Comparison of ENCODE assay signal across 33 cellular contexts in genomic region chr5:111183064-111183463, GRCh38. TPM values are rescaled to one million over a fixed set of nuclear protein-coding genes. Genes with fewer than 3 reads are reported as not detected.
DNase-seq lines count a peak whose midpoint lies in the region; ATAC-seq, FAIRE-seq and TF ChIP-seq lines count a peak whose summit lies in the region.
"Had no signal": no experiment of that assay in that cellular context is flagged by ENCODE, and none has a peak within 500 bp of the region (broad histone marks: within the 10 kb centered on the region; RNA-seq: fewer than 3 reads in every experiment).

No MANE protein-coding gene starts in this region.

- H3K14ac ChIP-seq in IMR-90 (replicated peaks; ENCODE audit: low read depth, low read length), result no peak overlapping the region

- TF ChIP-seq EP300 in HepG2 (IDR thresholded peaks at IDR 0.05; ENCODE audit: low read depth in 2 of 2, low read length in 2 of 2) (no peak), HepG2 (CRISPR knock-in tag; IDR thresholded peaks at IDR 0.05; ENCODE audit: borderline replicate concordance) (no peak), A549 (IDR thresholded peaks at IDR 0.05) (no peak), K562 (IDR thresholded peaks at IDR 0.05; ENCODE audit: low read length) (no peak)

- FAIRE-seq in HepG2 (lab: Jason Lieb, UNC), result no peak
- FAIRE-seq in A549 (lab: Jason Lieb, UNC), result no peak
- no peak for FAIRE-seq in K562 (lab: Jason Lieb, UNC)
- FAIRE-seq: D721Med had no signal

- no peaks in the 10 kb centered on the region for H3K4me1 ChIP-seq in HepG2 (ENCODE audit: insufficient read depth, low read length)
- no peaks in the 10 kb centered on the region for H3K4me1 ChIP-seq in right lobe of liver
- no peaks in the 10 kb centered on the region for H3K4me1 ChIP-seq in A549
- H3K4me1 ChIP-seq in IMR-90 (ENCODE audit: control insufficient read depth, insufficient read depth, low read length), result no peaks in the 10 kb centered on the region
- no peaks in the 10 kb centered on the region for H3K4me1 ChIP-seq in K562 (replicated peaks in 1 of 2; ENCODE audit: control insufficient read depth in 2 of 2, insufficient read depth in 2 of 2, low read length in 2 of 2)
- H3K4me1 ChIP-seq: BLaER1; BLaER1 treated with 17β-estradiol and CSF1 and Interleukin-3, amounts not matched to agents 10 nM and 100 nM; Caco-2 had no signal

- H3K9me1 ChIP-seq in IMR-90 (ENCODE audit: insufficient read depth, low read length) (no peaks in the 10 kb centered on the region), K562 (ENCODE audit: control insufficient read depth, insufficient read depth, low read length) (no peaks in the 10 kb centered on the region)

- H3K79me2 ChIP-seq in HepG2 (ENCODE audit: insufficient read depth, low read length) (no peaks in the 10 kb centered on the region), K562 (ENCODE audit: control insufficient read depth, insufficient read depth, low read length) (no peaks in the 10 kb centered on the region)

- in situ Hi-C loops in HepG2 (cut with HindIII; ENCODE audit: extremely low pct_ligation_motif_present, low pct_unique_long_range_greater_than_20kb) (no loop called here), IMR-90 (cut with MboI; ENCODE audit: low sequenced_read_pairs) (no loop called here), K562 (cut with MboI) (no loop called here)

- ATAC-seq in HepG2 (no peak), right lobe of liver (no peak), A549 (no peak), IMR-90 (ENCODE audit: low read depth) (no peak), K562 (no peak), HG02970 (IDR thresholded peaks at IDR 0.05; ENCODE audit: low FRiP score, unreplicated experiment) (no peak)
- ATAC-seq: CD8-positive, alpha-beta T cell had no signal

- H3K4ac ChIP-seq in IMR-90 (ENCODE audit: low read depth, low read length), result no peak overlapping the region

- no peak overlapping the region for H2AK5ac ChIP-seq in IMR-90 (ENCODE audit: low read depth, low read length)

- intact Hi-C loops in HepG2 (cut with micrococcal nuclease; ENCODE audit: unreplicated experiment), result no loop called here
- intact Hi-C loops in right lobe of liver (cut with DNase I), result no loop called here
- intact Hi-C loops in IMR-90 (cut with micrococcal nuclease), result no loop called here
- intact Hi-C loops in K562 (cut with micrococcal nuclease), result no loop called here

- TF ChIP-seq RAD21 in HepG2 (CRISPR knock-in tag; IDR thresholded peaks at IDR 0.05) (no peak), A549 (conservative IDR thresholded peaks at IDR 0.05 in 1 of 2, IDR thresholded peaks at IDR 0.05 in 1 of 2) (no peak), IMR-90 (IDR thresholded peaks at IDR 0.05; ENCODE audit: low read length) (no peak), K562 (CRISPR knock-in tag; conservative IDR thresholded peaks at IDR 0.05 in 1 of 2, IDR thresholded peaks at IDR 0.05 in 1 of 2) (no peak)

- CTCF ChIA-PET in HepG2 (lab: Yijun Ruan, JAX; ENCODE audit: low intra/inter-chr PET ratio, low total read pairs), result no interaction called here
- CTCF ChIA-PET in A549 (lab: Yijun Ruan, JAX), result no interaction called here
- CTCF ChIA-PET in IMR-90 (lab: Yijun Ruan, JAX), result no interaction called here
- CTCF ChIA-PET in K562 (lab: Yijun Ruan, JAX; ENCODE audit: low intra/inter-chr PET ratio), result no interaction called here

- BruUV-seq in HepG2 (replicated peaks; lab: Mats Ljungman, UMichigan) (no TSS peak), IMR-90 (replicated peaks; lab: Mats Ljungman, UMichigan) (no TSS peak), K562 (replicated peaks; lab: Mats Ljungman, UMichigan) (no TSS peak)

- WGBS in HepG2 (ENCODE audit: low lambda C conversion rate), result 33% methylated on average over 3 of the region's 3 CpGs
- 90% methylated on average over 2 of the region's 3 CpGs for WGBS in right lobe of liver (ENCODE audit: insufficient coverage, low coverage, low lambda C conversion rate, missing lambda C conversion rate)
- WGBS in A549 (ENCODE audit: missing lambda C conversion rate), result 57% methylated on average over 3 of the region's 3 CpGs
- no CpG with 5 or more reads among the region's 3 CpGs for WGBS in IMR-90 (ENCODE audit: extremely low coverage in 2 of 2, insufficient read length in 1 of 2), 2 experiments
- 6% methylated on average over 3 of the region's 3 CpGs for WGBS in K562 (ENCODE audit: insufficient coverage, low coverage, missing lambda C conversion rate)

- H3K9me3 ChIP-seq in HepG2 (ENCODE audit: low read length) (no peaks in the 10 kb centered on the region), right lobe of liver (no peaks in the 10 kb centered on the region), A549 (no peaks in the 10 kb centered on the region), IMR-90 (ENCODE audit: control insufficient read depth, insufficient read depth, low read length) (no peaks in the 10 kb centered on the region), K562 (replicated peaks; ENCODE audit: control insufficient read depth, insufficient read depth, low read depth, low read length) (no peaks in the 10 kb centered on the region)
- H3K9me3 ChIP-seq: BE2C; BLaER1; BLaER1 treated with 17β-estradiol and CSF1 and Interleukin-3, amounts not matched to agents 10 nM and 100 nM; Caco-2 had no signal

- no peak overlapping the region for H2BK20ac ChIP-seq in IMR-90 (ENCODE audit: low read depth, low read length)

- POLR2A ChIA-PET in HepG2 (lab: Yijun Ruan, JAX), result no interaction called here
- POLR2A ChIA-PET in A549 (lab: Yijun Ruan, JAX), result interaction anchor here (0.7 kb wide), 1 partner anchor 23 kb away, joined by 4 read pairs; no protein-coding TSS in a partner anchor
- POLR2A ChIA-PET in IMR-90 (lab: Charles Lee; ENCODE audit: unreplicated experiment), result no interaction called here
- POLR2A ChIA-PET in K562 (lab: Yijun Ruan, JAX), result interaction anchor here (0.6 kb wide), 1 partner anchor 86 kb away, joined by 3 read pairs; no protein-coding TSS in a partner anchor

- H3K27me3 ChIP-seq in HepG2 (ENCODE audit: control insufficient read depth in 1 of 2, insufficient read depth in 2 of 2, low read length in 2 of 2) (no peaks in the 10 kb centered on the region), right lobe of liver (no peaks in the 10 kb centered on the region), IMR-90 (ENCODE audit: control insufficient read depth, insufficient read depth, low read length) (no peaks in the 10 kb centered on the region), K562 (ENCODE audit: control insufficient read depth in 2 of 2, insufficient read depth in 2 of 2, low read length in 2 of 2) (no peaks in the 10 kb centered on the region)
- H3K27me3 ChIP-seq: BE2C; BLaER1; BLaER1 treated with 17β-estradiol and CSF1 and Interleukin-3, amounts not matched to agents 10 nM and 100 nM had no signal

- no peak overlapping the region for H2BK15ac ChIP-seq in IMR-90 (ENCODE audit: low read depth, low read length)

- no peak overlapping the region for H2AFZ ChIP-seq in HepG2 (ENCODE audit: low read length)
- H2AFZ ChIP-seq in IMR-90 (replicated peaks; ENCODE audit: low read length, poor library complexity), result no peak overlapping the region
- H2AFZ ChIP-seq in K562 (ENCODE audit: low read depth, low read length), result no peak overlapping the region

- H3K4me2 ChIP-seq in HepG2 (ENCODE audit: low read depth, low read length), result no peak overlapping the region
- no peak overlapping the region for H3K4me2 ChIP-seq in A549
- H3K4me2 ChIP-seq in IMR-90 (ENCODE audit: low read depth, low read length), result no peak overlapping the region
- H3K4me2 ChIP-seq in K562 (ENCODE audit: insufficient read depth, low read length), result no peak overlapping the region
- H3K4me2 ChIP-seq: BLaER1; BLaER1 treated with 17β-estradiol and CSF1 and Interleukin-3, amounts not matched to agents 10 nM and 100 nM had no signal

- no peak for TF ChIP-seq CTCF in HepG2 (CRISPR knock-in tag; IDR thresholded peaks at IDR 0.05)
- no peak for TF ChIP-seq CTCF in right lobe of liver (IDR thresholded peaks at IDR 0.05)
- TF ChIP-seq CTCF in A549 (IDR thresholded peaks at IDR 0.05), result no peak
- no peak for TF ChIP-seq CTCF in IMR-90 (conservative IDR thresholded peaks at IDR 0.05; ENCODE audit: low read depth, low read length)
- no peak for TF ChIP-seq CTCF in K562 (IDR thresholded peaks at IDR 0.05 in 2 of 3, conservative IDR thresholded peaks at IDR 0.05 in 1 of 3; ENCODE audit: insufficient read depth in 2 of 3, low read depth in 1 of 3, low read length in 3 of 3)

- H3K79me1 ChIP-seq in IMR-90 (ENCODE audit: low read depth in 1 of 2, low read length in 2 of 2), result no peaks in the 10 kb centered on the region

- H2BK5ac ChIP-seq in IMR-90 (ENCODE audit: low read depth, low read length, poor library complexity, severe bottlenecking), result no peak overlapping the region

- H3K36me3 ChIP-seq in HepG2 (replicated peaks in 1 of 2; ENCODE audit: control insufficient read depth in 1 of 2, insufficient read depth in 2 of 2, low read length in 2 of 2), result no peaks in the 10 kb centered on the region
- no peaks in the 10 kb centered on the region for H3K36me3 ChIP-seq in right lobe of liver
- H3K36me3 ChIP-seq in IMR-90 (ENCODE audit: control insufficient read depth, insufficient read depth, low read length), result no peaks in the 10 kb centered on the region
- no peaks in the 10 kb centered on the region for H3K36me3 ChIP-seq in K562 (ENCODE audit: control insufficient read depth, insufficient read depth, low read length)
- H3K36me3 ChIP-seq: BE2C; BLaER1; BLaER1 treated with 17β-estradiol and CSF1 and Interleukin-3, amounts not matched to agents 10 nM and 100 nM had no signal

- no peak overlapping the region for H3K23ac ChIP-seq in IMR-90 (ENCODE audit: low read depth, low read length)

- H4K20me1 ChIP-seq in HepG2 (ENCODE audit: insufficient read depth, low read length) (no peaks in the 10 kb centered on the region), IMR-90 (ENCODE audit: insufficient read depth, low read length) (no peaks in the 10 kb centered on the region), K562 (replicated peaks; ENCODE audit: control insufficient read depth, insufficient read depth, low read length) (no peaks in the 10 kb centered on the region)
- H4K20me1 ChIP-seq: BLaER1; BLaER1 treated with 17β-estradiol and CSF1 and Interleukin-3, amounts not matched to agents 10 nM and 100 nM had no signal

- DNase-seq in HepG2 (ENCODE audit: low spot score) (no peak), right lobe of liver (no peak), A549 (ENCODE audit: low read depth in 1 of 2, low spot score in 1 of 2) (no peak), IMR-90 (no peak), K562 (ENCODE audit: extremely low read depth in 1 of 4, low spot score in 3 of 4) (no peak)
- no peak for DNase-seq in stimulated activated naive CD4-positive, alpha-beta T cell treated with Interleukin-2 at 50 U/mL for 16 hours (lab: John Stamatoyannopoulos, UW)
- DNase-seq in stimulated activated CD4-positive, alpha-beta T cell treated with anti-CD3 and anti-CD28 coated beads, Interleukin-4, amount 100 ng/mL, for 24 hours, result no peak
- DNase-seq: 8988T; ACHN; AML-193; BE2C; C1 segment of cervical spinal cord; Caco-2; Calu3; CD4-positive, alpha-beta memory T cell; CD4-positive, alpha-beta T cell; CD4-positive, CD25-positive, alpha-beta regulatory T cell; CD8-positive, alpha-beta memory T cell; CD8-positive, alpha-beta T cell; COR-L47; DMS 273 treated with DMSO at 0.1 percent for 48 hours; DMS153; DMS53; DMS79; DMS79 treated with DMSO at 0.1 percent for 48 hours; DND-41; EL had no signal

- no peak overlapping the region for H4K8ac ChIP-seq in IMR-90 (ENCODE audit: low read depth in 2 of 2, low read length in 2 of 2)

- H3K27ac ChIP-seq in HepG2 (ENCODE audit: extremely low read length, insufficient read depth, low read length) (no peak overlapping the region), right lobe of liver (no peak overlapping the region), A549 (no peak overlapping the region), IMR-90 (ENCODE audit: insufficient read depth, low read length) (no peak overlapping the region), K562 (ENCODE audit: extremely low read depth, low read depth, low read length) (no peak overlapping the region)
- H3K27ac ChIP-seq: 22Rv1; BLaER1; BLaER1 treated with 17β-estradiol and CSF1 and Interleukin-3, amounts not matched to agents 10 nM and 100 nM; C4-2B had no signal

- H3K9ac ChIP-seq in HepG2 (ENCODE audit: insufficient read depth, low read depth, low read length) (no peak overlapping the region), IMR-90 (ENCODE audit: low read depth, low read length) (no peak overlapping the region), K562 (ENCODE audit: insufficient read depth in 1 of 2, low read depth in 2 of 2, low read length in 2 of 2) (no peak overlapping the region)
- H3K9ac ChIP-seq: BLaER1; BLaER1 treated with 17β-estradiol and CSF1 and Interleukin-3, amounts not matched to agents 10 nM and 100 nM had no signal

- H2BK120ac ChIP-seq in IMR-90 (ENCODE audit: low read depth, low read length), result no peak overlapping the region

- TF ChIP-seq POLR2A in HepG2 (IDR thresholded peaks at IDR 0.05; ENCODE audit: insufficient read depth in 1 of 2, low read depth in 2 of 2, low read length in 2 of 2) (no peak), right lobe of liver (IDR thresholded peaks at IDR 0.05) (no peak), A549 (IDR thresholded peaks at IDR 0.05; ENCODE audit: low read length) (no peak), IMR-90 (IDR thresholded peaks at IDR 0.05; ENCODE audit: low read depth, low read length) (no peak), K562 (conservative IDR thresholded peaks at IDR 0.05) (no peak)

- H4K5ac ChIP-seq in IMR-90 (ENCODE audit: low read depth, low read length), result no peak overlapping the region

- H3K56ac ChIP-seq in IMR-90 (ENCODE audit: extremely low read depth, insufficient read depth, low read length), result no peak overlapping the region

- no peak overlapping the region for H4K91ac ChIP-seq in IMR-90 (ENCODE audit: insufficient read depth, low read depth, low read length)

- no peak overlapping the region for H2AK9ac ChIP-seq in IMR-90 (replicated peaks; ENCODE audit: low read depth, low read length, poor library complexity)

- no peak overlapping the region for H3K4me3 ChIP-seq in HepG2 (replicated peaks in 1 of 3; ENCODE audit: insufficient read depth in 1 of 3, low read depth in 2 of 3, low read length in 3 of 3)
- H3K4me3 ChIP-seq in right lobe of liver, result no peak overlapping the region
- no peak overlapping the region for H3K4me3 ChIP-seq in A549
- H3K4me3 ChIP-seq in IMR-90 (ENCODE audit: insufficient read depth, low read depth, low read length), result no peak overlapping the region
- H3K4me3 ChIP-seq in K562, result no peak overlapping the region
- H3K4me3 ChIP-seq: BLaER1; BLaER1 treated with 17β-estradiol and CSF1 and Interleukin-3, amounts not matched to agents 10 nM and 100 nM had no signal

- dilution Hi-C loops in IMR-90 (cut with HindIII; ENCODE audit: low sequenced_read_pairs, unreplicated experiment), result no loop called here

- no peak overlapping the region for H3K18ac ChIP-seq in IMR-90 (ENCODE audit: low read depth, low read length)

RNA-seq across cellular contexts. Expression of gene CAMK4, which starts 41.1 kb away (rescaled TPM):
- total RNA-seq in HepG2 (2016; rRNA removed; fragmentation: Illumina TruSeq; extraction: Trizol) (not detected in 2 replicates), right lobe of liver (1 to 10 TPM in 3 of 6 experiments, under 1 TPM in 3; 0.81 to 4.3 (median 1.3) TPM), IMR-90 (2012; rRNA removed) (4.8 and 6.7 TPM in 2 replicates), K562 (2014; rRNA removed) (under 0.01 TPM in 1 of 2 replicates, not detected in the other), K562 (2014; rRNA removed; fragmentation: Illumina TruSeq; extraction: Trizol) (not detected in 2 replicates), K562 (2015; rRNA removed; fragmentation: Illumina TruSeq; extraction: Trizol) (not detected in 2 replicates), K562 (2021) (0.27 and 0.35 TPM in 2 replicates)
- not detected in 2 replicates for total RNA-seq in HepG2 (2016; cell fraction: cytosol; rRNA removed; fragmentation: Illumina TruSeq; extraction: Trizol; ENCODE audit: low read depth)
- not detected in 2 replicates for total RNA-seq in HepG2 (2016; cell fraction: insoluble cytoplasmic fraction; rRNA removed; fragmentation: Illumina TruSeq; extraction: Trizol)
- not detected in 2 replicates for total RNA-seq in HepG2 (2016; cell fraction: membrane; rRNA removed; fragmentation: Illumina TruSeq; extraction: Trizol)
- total RNA-seq in HepG2 (2016; cell fraction: nucleus; rRNA removed; fragmentation: Illumina TruSeq; extraction: Trizol), result not detected in 2 replicates
- polyA plus RNA-seq in HepG2 (2011; rRNA removed) (not detected in 2 replicates), A549 (2011; rRNA removed) (0.01 TPM in 1 of 2 replicates, not detected in the other), A549 (2017; fragmentation: RNase III; extraction: RNeasy Plus Mini Kit Qiagen cat#74134 plus additional on column Dnase treatment) (0.18 TPM in 1 of 3 replicates, not detected in the others), IMR-90 (2012; rRNA removed) (2.6 and 3.7 TPM in 2 replicates), K562 (2011; rRNA removed) (not detected in 2 replicates), K562 (2014; fragmentation: Illumina TruSeq; extraction: Trizol) (0.14 TPM in 1 of 2 replicates, not detected in the other), K562 (2014; fragmentation: Nextera tagmentation; extraction: Ambion mirVana) (not detected), K562 (2014; rRNA removed) (not detected in 2 replicates)
- not detected in 2 replicates for polyA plus RNA-seq in HepG2 (2011; cell fraction: cytosol; rRNA removed)
- not detected in 2 replicates for polyA plus RNA-seq in HepG2 (2011; cell fraction: nucleus; rRNA removed)
- polyA plus RNA-seq in HepG2 (2012), result 0.03 and 0.04 TPM in 2 replicates
- polyA plus RNA-seq in HepG2 (2016; cell fraction: cytosol; fragmentation: Illumina TruSeq; extraction: Trizol; ENCODE audit: low read depth), result not detected in 2 replicates
- not detected in 2 replicates for polyA plus RNA-seq in HepG2 (2016; cell fraction: insoluble cytoplasmic fraction; fragmentation: Illumina TruSeq; extraction: Trizol; ENCODE audit: low read depth)
- polyA plus RNA-seq in HepG2 (2016; cell fraction: membrane; fragmentation: Illumina TruSeq; extraction: Trizol; ENCODE audit: low read depth), result not detected in 2 replicates
- polyA plus RNA-seq in HepG2 (2016; cell fraction: nucleus; fragmentation: Illumina TruSeq; extraction: Trizol; ENCODE audit: insufficient read depth, low read depth), result not detected in 2 replicates
- not detected in 2 replicates for polyA minus RNA-seq in HepG2 (2011; rRNA and poly(A)+ RNA removed; ENCODE audit: low replicate concordance)
- not detected in 2 replicates for polyA minus RNA-seq in HepG2 (2011; cell fraction: cytosol; rRNA and poly(A)+ RNA removed)
- polyA minus RNA-seq in HepG2 (2011; cell fraction: nucleus; rRNA and poly(A)+ RNA removed), result under 0.01 TPM in 1 of 2 replicates, not detected in the other
- not detected in 2 replicates for polyA plus RNA-seq in A549 (2012; cell fraction: cytosol; rRNA removed)
- polyA plus RNA-seq in A549 (2012; cell fraction: nucleus; rRNA removed), result under 0.01 TPM in 1 of 2 replicates, not detected in the other
- 0.34 TPM in 1 of 2 replicates, not detected in the other for polyA minus RNA-seq in A549 (2011; rRNA and poly(A)+ RNA removed)
- 2.1 TPM in 2 replicates for polyA plus RNA-seq in IMR-90 (2012; cell fraction: cytosol; rRNA removed)
- 0.67 and 1.8 TPM in 2 replicates for polyA plus RNA-seq in IMR-90 (2012; cell fraction: nucleus; rRNA removed; ENCODE audit: low replicate concordance)
- not detected in 2 replicates for total RNA-seq in K562 (2011; cell fraction: chromatin; rRNA removed; ENCODE audit: low replicate concordance)
- not detected in 2 replicates for total RNA-seq in K562 (2011; cell fraction: nucleolus; rRNA removed)
- not detected in 2 replicates for total RNA-seq in K562 (2011; cell fraction: nucleoplasm; rRNA removed)
- not detected in 2 replicates for polyA plus RNA-seq in K562 (2011; cell fraction: cytosol; rRNA removed)
- polyA plus RNA-seq in K562 (2011; cell fraction: nucleus; rRNA removed), result not detected in 2 replicates
- polyA plus RNA-seq in K562 (2012), result 0.03 and 0.04 TPM in 2 replicates
- 0.21 TPM in 1 of 2 replicates, not detected in the other for polyA minus RNA-seq in K562 (2011; rRNA and poly(A)+ RNA removed)
- polyA minus RNA-seq in K562 (2011; cell fraction: cytosol; rRNA and poly(A)+ RNA removed), result not detected in 2 replicates
- polyA minus RNA-seq in K562 (2011; cell fraction: nucleus; rRNA and poly(A)+ RNA removed), result not detected in 2 replicates
- total RNA-seq: Caco-2 had no signal

Comparison
In these comparisons a context has a peak if more than half of its experiments do, and no peak if none do; other contexts are left out.
1. POLR2A ChIA-PET loops: an anchor here in A549 (0.7 kb wide) and K562 (0.6 kb wide); none called in HepG2 and IMR-90.
2. Of the 241 proteins assayed by ChIP-seq in both HepG2 and K562: peak only in HepG2: none; only in K562: MAFG; in both: MAFF; in neither: 238; mixed calls (peak in some experiments, not most) for 1.